ENCODE assay signal across 21 cellular contexts in the genomic region with DNA sequence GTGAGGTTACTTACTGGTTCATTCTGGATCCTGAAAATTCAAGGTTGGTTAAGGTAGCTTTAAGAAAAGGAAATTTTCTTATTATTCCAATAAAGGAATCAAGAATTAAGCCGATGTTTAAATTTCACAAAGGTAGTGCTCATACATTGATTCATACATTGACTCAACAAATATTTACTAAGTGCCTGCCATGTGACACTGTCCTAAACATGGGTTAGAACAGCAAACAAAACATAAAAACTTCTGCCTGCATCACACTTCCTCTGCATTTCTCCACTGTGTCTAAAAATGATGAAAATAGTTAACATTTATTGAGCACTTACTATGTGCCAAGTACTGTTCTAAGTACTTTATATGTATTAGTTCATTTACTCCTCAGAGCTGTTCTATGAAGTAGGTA.
DNase-seq lines count a peak whose midpoint lies in the region; ATAC-seq, FAIRE-seq and TF ChIP-seq lines count a peak whose summit lies in the region.
"Had no signal": no experiment of that assay in that cellular context is flagged by ENCODE, and none has a peak within 500 bp of the region (broad histone marks: within the 10 kb centered on the region; RNA-seq: fewer than 3 reads in every experiment).

No MANE protein-coding gene starts in this region.

- H3K27me3 ChIP-seq in bronchial epithelial cell (ENCODE audit: control insufficient read depth, insufficient read depth, low read length) (no peaks in the 10 kb centered on the region), BE2C (no peaks in the 10 kb centered on the region)
- H3K27me3 ChIP-seq: BLaER1 treated with 17β-estradiol and CSF1 and Interleukin-3, amounts not matched to agents 10 nM and 100 nM had no signal

- H3K9me3 ChIP-seq in mucosa of descending colon (no peaks in the 10 kb centered on the region), BE2C (no peaks in the 10 kb centered on the region)
- H3K9me3 ChIP-seq: BLaER1 treated with 17β-estradiol and CSF1 and Interleukin-3, amounts not matched to agents 10 nM and 100 nM; Caco-2 had no signal

- ATAC-seq in left colon (peak; percentile 61), mucosa of descending colon (peak; percentile 62), GM18873 (IDR thresholded peaks at IDR 0.05; ENCODE audit: low FRiP score, unreplicated experiment) (no peak)
- ATAC-seq: CD8-positive, alpha-beta T cell had no signal

- FAIRE-seq in bronchial epithelial cell (lab: Jason Lieb, UNC) = no peak
- FAIRE-seq: A204.1, D721Med, G401.6, GM12891 had no signal

- DNase-seq in DMS53 (lab: John Stamatoyannopoulos, UW) = peak; percentile 12
- no peak for DNase-seq in DMS53 treated with DMSO at 0.1 percent for 48 hours (lab: John Stamatoyannopoulos, UW; ENCODE audit: unreplicated experiment)
- DNase-seq in bronchial epithelial cell (ENCODE audit: low read depth) = peak; percentile 52
- no peak for DNase-seq in left colon
- DNase-seq in mucosa of descending colon = no peak
- DNase-seq in BE2C = no peak
- no peak for DNase-seq in NCI-H2227 treated with DMSO at 0.1 percent for 48 hours (lab: John Stamatoyannopoulos, UW)
- DNase-seq: 8988T; ACHN; Caco-2; Calu3; CD4-positive, alpha-beta T cell; CD8-positive, alpha-beta T cell; DMS79 treated with DMSO at 0.1 percent for 48 hours; GF-D8 had no signal

- intact Hi-C loops in left colon (cut with DNase I, micrococcal nuclease) (no loop called here), mucosa of descending colon (cut with DNase I, micrococcal nuclease) (no loop called here)

- H3K36me3 ChIP-seq in bronchial epithelial cell (ENCODE audit: control insufficient read depth, insufficient read depth, low read length) (no peaks in the 10 kb centered on the region), mucosa of descending colon (ENCODE audit: low read depth) (no peaks in the 10 kb centered on the region), BE2C (no peaks in the 10 kb centered on the region)

- H3K4me1 ChIP-seq in mucosa of descending colon (ENCODE audit: low read depth) = no peaks in the 10 kb centered on the region
- H3K4me1 ChIP-seq in BE2C = no peaks in the 10 kb centered on the region
- H3K4me1 ChIP-seq: Caco-2 had no signal

- no peak for TF ChIP-seq CTCF in bronchial epithelial cell (IDR thresholded peaks at IDR 0.05; ENCODE audit: insufficient read depth, low read length, severe bottlenecking)
- no peak for TF ChIP-seq CTCF in mucosa of descending colon (IDR thresholded peaks at IDR 0.05)
- no peak for TF ChIP-seq CTCF in BE2C (IDR thresholded peaks at IDR 0.05; ENCODE audit: low read depth, low read length)

- H3K4me3 ChIP-seq in bronchial epithelial cell (ENCODE audit: low read depth, low read length) (no peak overlapping the region), mucosa of descending colon (no peak overlapping the region), BE2C (ENCODE audit: low read depth, low read length) (no peak overlapping the region)
- H3K4me3 ChIP-seq: BLaER1 treated with 17β-estradiol and CSF1 and Interleukin-3, amounts not matched to agents 10 nM and 100 nM had no signal

Comparison
In these comparisons a context has a peak if more than half of its experiments do, and no peak if none do; other contexts are left out.
1. DNase-seq: peak in DMS53 (single experiment) and bronchial epithelial cell (single experiment); none in DMS53 treated with DMSO at 0.1 percent for 48 hours (single experiment), left colon (0 of 2), mucosa of descending colon (0 of 3), BE2C (single experiment) and NCI-H2227 treated with DMSO at 0.1 percent for 48 hours (single experiment).